Comparison of ENCODE assay signal across 1 cellular context in genomic region chr6:5305968-5306626, GRCh38.
TF ChIP-seq lines count a peak whose summit lies in the region.

No MANE protein-coding gene starts in this region.

TF ChIP-seq in HEK293, 187 proteins besides CTCF, POLR2A, EP300 and RAD21 (continued from another document):
- no peak for TF ChIP-seq TSHZ1 (tag by site-specific recombination; IDR thresholded peaks at IDR 0.05; ENCODE audit: borderline replicate concordance)
- TF ChIP-seq ZNF292 (tag by site-specific recombination; IDR thresholded peaks at IDR 0.05; ENCODE audit: borderline replicate concordance, low read depth): no peak
